8 cellular contexts compared by ENCODE assay signal in genomic region chr12:102061556-102062418, GRCh38. TPM values are rescaled to one million over a fixed set of nuclear protein-coding genes. Genes with fewer than 3 reads are reported as not detected.
DNase-seq lines count a peak whose midpoint lies in the region; ATAC-seq and TF ChIP-seq lines count a peak whose summit lies in the region.

WASHC3 (minus strand) TSS chr12:102061991; CDS start chr12:102061962, 29 bp downstream.

- peaks cover 4% of the 10 kb centered on the region for H3K36me3 ChIP-seq in smooth muscle cell (ENCODE audit: low read depth)

- peak; percentile 75 for TF ChIP-seq POLR2A in GM18951 (IDR thresholded peaks at IDR 0.05; ENCODE audit: extremely low read depth, insufficient read depth, insufficient read length)

- CTCF ChIA-PET in activated B cell treated with CpG ODN at 0.5 μM for 24 hours (lab: Charles Lee): no interaction called here

- intact Hi-C loops in activated B cell treated with CpG ODN at 0.5 μM for 24 hours (cut with micrococcal nuclease): loop anchor here (1.0 to 10.0 kb wide), 11 partner anchors 51 to 1867 kb away; partner anchors contain the start of genes CHPT1, DEPDC4, DRAM1 and GNPTAB

- no peaks in the 10 kb centered on the region for H3K27me3 Mint-ChIP-seq in activated B cell treated with CpG ODN at 0.5 μM for 24 hours

- H3K27ac Mint-ChIP-seq in activated B cell treated with CpG ODN at 0.5 μM for 24 hours: peak within 1 kb of the TSS; percentile 97

- peaks cover 21% of the 10 kb centered on the region for H3K4me1 Mint-ChIP-seq in activated B cell treated with CpG ODN at 0.5 μM for 24 hours

- ATAC-seq in HG03196 (IDR thresholded peaks at IDR 0.05; ENCODE audit: unreplicated experiment) (peak; percentile 95), activated B cell treated with CpG ODN at 0.5 μM for 24 hours (ENCODE audit: low read depth) (peak; percentile 95)

- POLR2A ChIA-PET in activated B cell treated with CpG ODN at 0.5 μM for 24 hours (lab: Charles Lee): interaction anchor here (0.5 to 1.9 kb wide), 16 partner anchors 8 to 428 kb away, joined by 3 to 19 read pairs (median 4); partner anchors contain the start of genes DRAM1, NUP37 and PARPBP

- peak within 1 kb of the TSS; percentile 71 for H3K9ac ChIP-seq in smooth muscle cell (ENCODE audit: low read depth)

- H2AFZ ChIP-seq in smooth muscle cell (ENCODE audit: low read depth): peak within 1 kb of the TSS; percentile 89

- WGBS in smooth muscle cell (ENCODE audit: low lambda C conversion rate): 4% methylated on average over 42 of the region's 44 CpGs

- peak; percentile 94 for DNase-seq in AG08395 (ENCODE audit: low spot score)
- DNase-seq in NCI-H345 (lab: John Stamatoyannopoulos, UW): peak; percentile 97
- DNase-seq in activated B cell treated with CpG ODN at 0.5 μM for 24 hours: peak; percentile 89
- peak; percentile 42 to 98 (median 93) for DNase-seq in caudate nucleus (lab: John Stamatoyannopoulos, UW)
- peak; percentile 92 for DNase-seq in iPS-NIHi7 (ENCODE audit: extremely low spot score)
- peak; percentile 67 for DNase-seq in smooth muscle cell (lab: John Stamatoyannopoulos, UW; ENCODE audit: unreplicated experiment)

- no peaks in the 10 kb centered on the region for H3K9me3 ChIP-seq in smooth muscle cell (replicated peaks; ENCODE audit: low read depth)

- in situ Hi-C loops in GM18951 (cut with MboI; ENCODE audit: low sequenced_read_pairs, unreplicated experiment): no loop called here

- H3K9me3 Mint-ChIP-seq in activated B cell treated with CpG ODN at 0.5 μM for 24 hours: no peaks in the 10 kb centered on the region

- H4K20me1 ChIP-seq in smooth muscle cell (ENCODE audit: low read depth): no peaks in the 10 kb centered on the region

- peak within 1 kb of the TSS; percentile 98 for H3K4me3 Mint-ChIP-seq in activated B cell treated with CpG ODN at 0.5 μM for 24 hours

- no peaks in the 10 kb centered on the region for H3K27me3 ChIP-seq in smooth muscle cell (ENCODE audit: low read depth)

- H3K36me3 Mint-ChIP-seq in activated B cell treated with CpG ODN at 0.5 μM for 24 hours (ENCODE audit: low read depth): peaks cover 41% of the 10 kb centered on the region

- no peaks in the 10 kb centered on the region for H3F3A ChIP-seq in smooth muscle cell (ENCODE audit: low read depth)

- TF ChIP-seq CTCF in activated B cell treated with CpG ODN at 0.5 μM for 24 hours (IDR thresholded peaks at IDR 0.05) (no peak), smooth muscle cell (IDR thresholded peaks at IDR 0.05; ENCODE audit: borderline replicate concordance, insufficient read depth, poor library complexity, severe bottlenecking) (no peak)

- H3K4me3 ChIP-seq in smooth muscle cell: peak within 1 kb of the TSS; percentile 84

- H3K27ac ChIP-seq in caudate nucleus (ENCODE audit: low read depth, low read length): peak within 1 kb of the TSS; percentile 82
- peak within 1 kb of the TSS; percentile 1 for H3K27ac ChIP-seq in smooth muscle cell (ENCODE audit: low read depth)

- peaks cover 4% of the 10 kb centered on the region for H3K4me1 ChIP-seq in smooth muscle cell (ENCODE audit: low read depth)

- H3K79me2 ChIP-seq in smooth muscle cell (ENCODE audit: low read depth): peaks cover 3% of the 10 kb centered on the region

- peak within 1 kb of the TSS; percentile 96 for H3K4me2 ChIP-seq in smooth muscle cell

RNA-seq across cellular contexts. Expression of gene WASHC3, which starts in this region (rescaled TPM):
- 47.3 and 50.6 TPM in 2 replicates for total RNA-seq in activated B cell treated with CpG ODN at 0.5 μM for 24 hours
- total RNA-seq in smooth muscle cell: 53.2 and 58.5 TPM in 2 replicates
- 70.1 and 71.7 TPM in 2 replicates for polyA plus RNA-seq in smooth muscle cell

Comparison
In these comparisons a context has a peak if more than half of its experiments do, and no peak if none do; other contexts are left out.
1. Peak in every context shown above with its lines: DNase-seq, ATAC-seq, H3K4me3 ChIP-seq and H3K27ac ChIP-seq.